ENCODE assay signal across 31 cellular contexts in the genomic region with DNA sequence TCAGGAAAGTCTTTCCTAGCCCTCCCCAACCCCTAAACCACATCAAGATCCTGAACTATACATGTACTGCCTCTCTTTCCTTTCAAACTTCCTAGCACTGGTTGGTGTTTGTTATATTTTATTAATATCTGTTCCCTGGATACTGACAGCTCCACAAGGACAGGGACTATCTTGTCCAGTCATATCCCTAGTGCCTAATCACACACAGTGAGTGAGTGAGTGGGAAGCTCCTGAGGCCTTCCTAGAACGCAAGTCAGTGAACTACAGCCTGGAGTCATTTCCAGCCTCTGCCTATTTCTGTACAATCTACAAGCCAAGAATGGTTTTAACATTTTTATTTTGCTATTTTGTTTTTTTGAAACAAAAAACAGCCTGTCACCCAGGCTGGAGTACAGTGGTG.
"Had no signal": no experiment of that assay in that cellular context is flagged by ENCODE, and none has a peak within 500 bp of the region (broad histone marks: within the 10 kb centered on the region; RNA-seq: fewer than 3 reads in every experiment).

No MANE protein-coding gene starts in this region.

- H3K9me3 ChIP-seq: adrenal gland, breast epithelium had no signal

- ATAC-seq: activated CD8-positive, alpha-beta memory T cell treated with anti-CD3 and anti-CD28 coated beads, Interleukin-2, amount 10 ng/mL, durations not matched to agents 7 days and 5 days; activated CD8-positive, alpha-beta T cell treated with anti-CD3 and anti-CD28 coated beads, Interleukin-2, amount 10 ng/mL, durations not matched to agents 7 days and 5 days; activated naive CD8-positive, alpha-beta T cell treated with anti-CD3 and anti-CD28 coated beads, Interleukin-2, amount 50 U/mL, for 24 hours; esophagus mucosa; WTC11 had no signal

- H3K27me3 Mint-ChIP-seq: activated CD4-positive, alpha-beta memory T cell treated with anti-CD3 and anti-CD28 coated beads for 36 hours; activated CD8-positive, alpha-beta memory T cell treated with anti-CD3 and anti-CD28 coated beads, Interleukin-2, amount 10 ng/mL, durations not matched to agents 7 days and 5 days; activated naive CD4-positive, alpha-beta T cell treated with anti-CD3 and anti-CD28 coated beads, Interleukin-2, amount 50 U/mL, for 24 hours; activated naive CD8-positive, alpha-beta T cell treated with anti-CD3 and anti-CD28 coated beads for 36 hours; activated naive CD8-positive, alpha-beta T cell treated with anti-CD3 and anti-CD28 coated beads, Interleukin-2, amount 50 U/mL, for 24 hours; central memory CD8-positive, alpha-beta T cell; dendritic cell treated with granulocyte-macrophage colony-stimulating factor and Interleukin-4, amounts not matched to agents 40 ng/mL and 50 ng/mL, for 4 days had no signal

- H3K36me3 ChIP-seq: adrenal gland, breast epithelium, cardiac muscle cell had no signal

- H3K4me1 ChIP-seq: adrenal gland, breast epithelium had no signal

- H3K27me3 ChIP-seq: adrenal gland, breast epithelium, cardiac muscle cell, dorsolateral prefrontal cortex had no signal

- H3K36me3 Mint-ChIP-seq: brain had no signal

- H3K4me1 Mint-ChIP-seq: activated naive CD8-positive, alpha-beta T cell treated with anti-CD3 and anti-CD28 coated beads, Interleukin-2, amount 50 U/mL, for 24 hours; brain; endodermal cell; WTC11 had no signal

- H3K9me3 Mint-ChIP-seq: activated CD4-positive, alpha-beta memory T cell treated with anti-CD3 and anti-CD28 coated beads for 36 hours; activated naive CD4-positive, alpha-beta T cell treated with anti-CD3 and anti-CD28 coated beads for 36 hours; activated naive CD4-positive, alpha-beta T cell treated with anti-CD3 and anti-CD28 coated beads, Interleukin-2, amount 50 U/mL, for 24 hours; activated naive CD8-positive, alpha-beta T cell treated with anti-CD3 and anti-CD28 coated beads for 36 hours; activated naive CD8-positive, alpha-beta T cell treated with anti-CD3 and anti-CD28 coated beads, Interleukin-2, amount 50 U/mL, for 24 hours; activated T-helper 1 cell treated with anti-CD3 and anti-CD28 coated beads, Interleukin-12 subunit alpha, Interleukin-12 subunit beta, Interleukin-2, Interleukin-4 antibody, amounts not matched to agents 30 ng/mL and 10 ng/mL and 1 ng/mL, durations not matched to agents 14 hours and 24 hours and 36 hours; activated T-helper 2 cell treated with anti-CD3 and anti-CD28 coated beads, Interferon-gamma antibody, Interleukin-2, Interleukin-4, amounts not matched to agents 10 μg/mL and 5 μg/mL and 100 μg/mL, durations not matched to agents 14 hours and 24 hours and 36 hours; brain; central memory CD8-positive, alpha-beta T cell; dendritic cell treated with granulocyte-macrophage colony-stimulating factor and Interleukin-4, amounts not matched to agents 40 ng/mL and 50 ng/mL, for 4 days; endodermal cell had no signal

- H3K4me3 Mint-ChIP-seq: activated CD4-positive, alpha-beta memory T cell treated with anti-CD3 and anti-CD28 coated beads for 36 hours; activated CD8-positive, alpha-beta memory T cell treated with anti-CD3 and anti-CD28 coated beads, Interleukin-2, amount 10 ng/mL, durations not matched to agents 7 days and 5 days; activated CD8-positive, alpha-beta T cell treated with anti-CD3 and anti-CD28 coated beads, Interleukin-2, amount 10 ng/mL, durations not matched to agents 7 days and 5 days; activated naive CD4-positive, alpha-beta T cell treated with anti-CD3 and anti-CD28 coated beads for 36 hours; activated naive CD4-positive, alpha-beta T cell treated with anti-CD3 and anti-CD28 coated beads, Interleukin-2, amount 50 U/mL, for 24 hours; activated naive CD8-positive, alpha-beta T cell treated with anti-CD3 and anti-CD28 coated beads for 36 hours; activated naive CD8-positive, alpha-beta T cell treated with anti-CD3 and anti-CD28 coated beads, Interleukin-2, amount 50 U/mL, for 24 hours; activated T-helper 1 cell treated with anti-CD3 and anti-CD28 coated beads, Interleukin-12 subunit alpha, Interleukin-12 subunit beta, Interleukin-2, Interleukin-4 antibody, amounts not matched to agents 30 ng/mL and 10 ng/mL and 1 ng/mL, durations not matched to agents 14 hours and 24 hours and 36 hours; brain; central memory CD8-positive, alpha-beta T cell; dendritic cell treated with granulocyte-macrophage colony-stimulating factor and Interleukin-4, amounts not matched to agents 40 ng/mL and 50 ng/mL, for 4 days; endodermal cell; WTC11 had no signal

- H3K27ac ChIP-seq: adrenal gland, breast epithelium, cardiac muscle cell, coronary artery, dorsolateral prefrontal cortex had no signal

- DNase-seq: activated CD4-positive, alpha-beta memory T cell treated with anti-CD3 and anti-CD28 coated beads for 36 hours; activated CD4-positive, alpha-beta T cell treated with anti-CD3 and anti-CD28 coated beads for 1 hour; activated CD4-positive, alpha-beta T cell treated with anti-CD3 and anti-CD28 coated beads for 4 hours; activated CD8-positive, alpha-beta memory T cell treated with anti-CD3 and anti-CD28 coated beads, Interleukin-2, amount 10 ng/mL, durations not matched to agents 7 days and 5 days; activated CD8-positive, alpha-beta memory T cell treated with anti-CD3 and anti-CD28 coated beads, Interleukin-2, amount 50 U/mL, for 4 hours; activated CD8-positive, alpha-beta T cell treated with anti-CD3 and anti-CD28 coated beads, Interleukin-2, amount 10 ng/mL, durations not matched to agents 7 days and 5 days; activated effector memory CD4-positive, alpha-beta T cell treated with anti-CD3 and anti-CD28 coated beads, Interleukin-2, amount 50 U/mL, for 16 hours; activated naive CD4-positive, alpha-beta T cell treated with anti-CD3 and anti-CD28 coated beads for 36 hours; activated naive CD8-positive, alpha-beta T cell treated with anti-CD3 and anti-CD28 coated beads for 36 hours; activated naive CD8-positive, alpha-beta T cell treated with anti-CD3 and anti-CD28 coated beads, Interleukin-2, amount 50 U/mL, for 24 hours; activated T-cell treated with anti-CD3 and anti-CD28 coated beads, Interleukin-2, amount 50 U/mL, for 1 hour; activated T-cell treated with anti-CD3 and anti-CD28 coated beads, Interleukin-2, amount 50 U/mL, for 48 hours; amygdala; aorta; dorsolateral prefrontal cortex; effector memory CD4-positive, alpha-beta T cell; endodermal cell; foreskin fibroblast; T-helper 2 cell had no signal

- H3K27ac Mint-ChIP-seq: activated CD4-positive, alpha-beta memory T cell treated with anti-CD3 and anti-CD28 coated beads for 36 hours; activated CD8-positive, alpha-beta memory T cell treated with anti-CD3 and anti-CD28 coated beads, Interleukin-2, amount 10 ng/mL, durations not matched to agents 7 days and 5 days; activated CD8-positive, alpha-beta T cell treated with anti-CD3 and anti-CD28 coated beads, Interleukin-2, amount 10 ng/mL, durations not matched to agents 7 days and 5 days; activated naive CD4-positive, alpha-beta T cell treated with anti-CD3 and anti-CD28 coated beads for 36 hours; activated naive CD4-positive, alpha-beta T cell treated with anti-CD3 and anti-CD28 coated beads, Interleukin-2, amount 50 U/mL, for 24 hours; activated naive CD8-positive, alpha-beta T cell treated with anti-CD3 and anti-CD28 coated beads for 36 hours; activated naive CD8-positive, alpha-beta T cell treated with anti-CD3 and anti-CD28 coated beads, Interleukin-2, amount 50 U/mL, for 24 hours; activated T-helper 1 cell treated with anti-CD3 and anti-CD28 coated beads, Interleukin-12 subunit alpha, Interleukin-12 subunit beta, Interleukin-2, Interleukin-4 antibody, amounts not matched to agents 30 ng/mL and 10 ng/mL and 1 ng/mL, durations not matched to agents 14 hours and 24 hours and 36 hours; activated T-helper 2 cell treated with anti-CD3 and anti-CD28 coated beads, Interferon-gamma antibody, Interleukin-2, Interleukin-4, amounts not matched to agents 10 μg/mL and 5 μg/mL and 100 μg/mL, durations not matched to agents 14 hours and 24 hours and 36 hours; brain; dendritic cell treated with granulocyte-macrophage colony-stimulating factor and Interleukin-4, amounts not matched to agents 40 ng/mL and 50 ng/mL, for 4 days; endodermal cell; WTC11 had no signal

- H3K4me3 ChIP-seq: adrenal gland, breast epithelium, cardiac muscle cell, coronary artery, dorsolateral prefrontal cortex had no signal
